In genomic region chr12:46386877-46387629, GRCh38 we compare ENCODE assay signal across 8 cellular contexts. TPM values are rescaled to one million over a fixed set of nuclear protein-coding genes. Genes with fewer than 3 reads are reported as not detected.
A peak's percentile ranks its signal among the peaks of the same experiment; 100 is the strongest.
DNase-seq lines count a peak whose midpoint lies in the region; ATAC-seq and TF ChIP-seq lines count a peak whose summit lies in the region.

No MANE protein-coding gene starts in this region.

- peak overlapping the region in 3 of 8 donors; percentile 2 to 44 (median 28) for H3K4me3 ChIP-seq in spleen

- POLR2A ChIA-PET in RWPE1 (lab: Yijun Ruan, JAX; ENCODE audit: low non-redundant PET), result no interaction called here

- peaks cover 52 to 93% (median 77%) of the 10 kb centered on the region in 6 donors for H3K4me1 ChIP-seq in spleen

- CTCF ChIA-PET in RWPE1 (lab: Yijun Ruan, JAX), result interaction anchor here (0.5 to 0.7 kb wide), 4 partner anchors 14 to 598 kb away, joined by 3 to 5 read pairs (median 3); no protein-coding TSS in a partner anchor

- WGBS in spleen, 5 donors, result 11 to 15% (median 12%) methylated on average over 7 of the region's 7 CpGs

- no peaks in the 10 kb centered on the region for H3K27me3 ChIP-seq in spleen (replicated peaks in 1 of 7)

- TF ChIP-seq POLR2A in spleen (IDR thresholded peaks at IDR 0.05), result no peak

- intact Hi-C loops in spleen (cut with DNase I; ENCODE audit: low total_unique reads), result loop anchor here (10.0 kb wide), 1 partner anchor 88 kb away; no protein-coding TSS in a partner anchor

- H3K9me3 ChIP-seq in spleen, result no peaks in the 10 kb centered on the region

- peak; percentile 27 for ATAC-seq in GM18502 (IDR thresholded peaks at IDR 0.05; ENCODE audit: poor library complexity, unreplicated experiment)
- ATAC-seq in HG02870 (IDR thresholded peaks at IDR 0.05; ENCODE audit: unreplicated experiment), result peak; percentile 17

- no peaks in the 10 kb centered on the region for H3K36me3 ChIP-seq in spleen

- H3K27ac ChIP-seq in RWPE1, result peak overlapping the region; percentile 88
- peak overlapping the region; percentile 49 to 100 (median 86) for H3K27ac ChIP-seq in spleen

- no peak for DNase-seq in RWPE1 (ENCODE audit: low spot score)
- peak; percentile 39 for DNase-seq in germinal center (ENCODE audit: low spot score)
- peak; percentile 82 for DNase-seq in spleen
- DNase-seq in NCI-H345 treated with DMSO at 0.1 percent for 48 hours (lab: John Stamatoyannopoulos, UW; ENCODE audit: unreplicated experiment), result no peak
- DNase-seq in dedifferentiated amniotic fluid mesenchymal stem cell (ENCODE audit: extremely low spot score), result no peak
- no peak for DNase-seq in middle frontal gyrus (ENCODE audit: extremely low spot score, low spot score)

- TF ChIP-seq CTCF in RWPE1 (conservative IDR thresholded peaks at IDR 0.05; ENCODE audit: low read depth) (no peak), spleen (IDR thresholded peaks at IDR 0.05 in 8 of 11, conservative IDR thresholded peaks at IDR 0.05 in 3 of 11) (no peak)

RNA-seq across cellular contexts. Expression of gene SLC38A2, which starts 14.5 kb away (rescaled TPM):
- 100 to 1,000 TPM; 118 to 297 (median 211) TPM for total RNA-seq in spleen
- 10 to 100 TPM; 40.7 to 55.9 (median 49.8) TPM for polyA plus RNA-seq in spleen

Comparison
In these comparisons a context has a peak if more than half of its experiments do, and no peak if none do; other contexts are left out.
1. DNase-seq: peak in germinal center (single experiment) and spleen (single experiment); none in RWPE1 (single experiment), NCI-H345 treated with DMSO at 0.1 percent for 48 hours (single experiment), dedifferentiated amniotic fluid mesenchymal stem cell (single experiment) and middle frontal gyrus (single experiment).